ENCODE assay signal across 12 cellular contexts in the genomic region with DNA sequence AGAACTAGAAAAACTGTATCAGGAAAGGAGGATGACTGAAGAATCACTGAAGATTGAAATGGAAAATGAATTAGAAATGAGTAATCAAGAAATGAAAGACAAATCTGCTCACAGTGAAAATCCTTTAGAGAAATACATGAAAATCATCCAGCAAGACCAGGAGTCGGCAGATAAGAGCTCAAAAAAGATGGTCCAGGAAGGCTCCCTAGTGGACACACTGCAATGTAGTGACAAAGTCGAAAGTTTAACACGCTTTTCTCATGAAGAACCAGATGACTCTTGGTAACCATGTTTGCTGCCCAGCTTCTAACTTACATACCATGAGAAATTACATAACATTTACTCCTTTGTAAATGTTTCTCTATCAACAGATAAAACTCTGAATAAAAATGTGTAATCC.
"Had no signal": no experiment of that assay in that cellular context is flagged by ENCODE, and none has a peak within 500 bp of the region (broad histone marks: within the 10 kb centered on the region; RNA-seq: fewer than 3 reads in every experiment).

No MANE protein-coding gene starts in this region.

- H3K79me2 ChIP-seq: hepatocyte had no signal

- H3K9me3 ChIP-seq: tibial artery, uterus had no signal

- H3K9me3 Mint-ChIP-seq: activated CD4-positive, alpha-beta T cell treated with anti-CD3 and anti-CD28 coated beads, Interleukin-2, amount 10 ng/mL, durations not matched to agents 24 days and 14 days; activated naive CD4-positive, alpha-beta T cell treated with anti-CD3 and anti-CD28 coated beads, Interleukin-2, amount 50 U/mL, for 24 hours; naive thymus-derived CD4-positive, alpha-beta T cell had no signal

- H3K36me3 ChIP-seq: uterus had no signal

- H2AFZ ChIP-seq: hepatocyte had no signal

- H3K4me2 ChIP-seq: hepatocyte had no signal

- ATAC-seq: naive thymus-derived CD4-positive, alpha-beta T cell had no signal

- H3K27me3 Mint-ChIP-seq: activated CD4-positive, alpha-beta T cell treated with anti-CD3 and anti-CD28 coated beads, Interleukin-2, amount 10 ng/mL, durations not matched to agents 24 days and 14 days; activated naive CD4-positive, alpha-beta T cell treated with anti-CD3 and anti-CD28 coated beads, Interleukin-2, amount 50 U/mL, for 24 hours; naive thymus-derived CD4-positive, alpha-beta T cell had no signal

- H3K27ac Mint-ChIP-seq: activated CD4-positive, alpha-beta T cell treated with anti-CD3 and anti-CD28 coated beads, Interleukin-2, amount 10 ng/mL, durations not matched to agents 24 days and 14 days; activated naive CD4-positive, alpha-beta T cell treated with anti-CD3 and anti-CD28 coated beads, Interleukin-2, amount 50 U/mL, for 24 hours had no signal

- H3K4me3 ChIP-seq: hepatocyte, skin epidermis, tibial artery, uterus had no signal

- H3K27me3 ChIP-seq: brain microvascular endothelial cell, hepatocyte, tibial artery, uterus had no signal

- H3K4me1 ChIP-seq: tibial artery, uterus had no signal

- H3K27ac ChIP-seq: brain microvascular endothelial cell, epithelial cell of prostate, hepatocyte, skin epidermis, tibial artery, uterus had no signal

- H3K4me3 Mint-ChIP-seq: activated CD4-positive, alpha-beta T cell treated with anti-CD3 and anti-CD28 coated beads, Interleukin-2, amount 10 ng/mL, durations not matched to agents 24 days and 14 days; activated naive CD4-positive, alpha-beta T cell treated with anti-CD3 and anti-CD28 coated beads, Interleukin-2, amount 50 U/mL, for 24 hours; naive thymus-derived CD4-positive, alpha-beta T cell had no signal

- DNase-seq: activated CD4-positive, alpha-beta T cell treated with anti-CD3 and anti-CD28 coated beads, Interleukin-2, amount 10 ng/mL, durations not matched to agents 24 days and 14 days; amygdala; brain microvascular endothelial cell; effector memory CD4-positive, alpha-beta T cell; naive thymus-derived CD4-positive, alpha-beta T cell; T1000; tibial artery; uterus had no signal
